ENCODE assay signal across 37 cellular contexts in genomic region chr4:52936729-52937128, GRCh38.
"Had no signal": no experiment of that assay in that cellular context is flagged by ENCODE, and none has a peak within 500 bp of the region (broad histone marks: within the 10 kb centered on the region; RNA-seq: fewer than 3 reads in every experiment).

No MANE protein-coding gene starts in this region.

- H3K9me3 Mint-ChIP-seq: activated B cell treated with CpG ODN at 0.5 μM for 24 hours; activated CD4-positive, alpha-beta memory T cell treated with anti-CD3 and anti-CD28 coated beads for 36 hours; activated CD4-positive, alpha-beta T cell treated with anti-CD3 and anti-CD28 coated beads, Interleukin-2, amount 10 ng/mL, durations not matched to agents 24 days and 14 days; activated CD8-positive, alpha-beta T cell treated with anti-CD3 and anti-CD28 coated beads for 36 hours; activated naive CD4-positive, alpha-beta T cell treated with anti-CD3 and anti-CD28 coated beads for 36 hours; activated naive CD8-positive, alpha-beta T cell treated with anti-CD3 and anti-CD28 coated beads for 36 hours; activated T-cell treated with anti-CD3 and anti-CD28 coated beads, Interleukin-2, amount 50 U/mL, for 4 hours; activated T-helper 1 cell treated with anti-CD3 and anti-CD28 coated beads, Interleukin-12 subunit alpha, Interleukin-12 subunit beta, Interleukin-2, Interleukin-4 antibody, amounts not matched to agents 30 ng/mL and 10 ng/mL and 1 ng/mL, durations not matched to agents 14 hours and 24 hours and 36 hours; activated T-helper 17 cell treated with anti-CD3 and anti-CD28 coated beads, Interleukin-2, amount 50 U/mL, for 72 hours; T-helper 1 cell treated with Interleukin-12 subunit alpha and Interleukin-12 subunit beta and Interleukin-4 antibody, amounts not matched to agents 30 μg/mL and 1 μg/mL, for 36 hours; T-helper 2 cell treated with Interferon-gamma antibody and Interleukin-4, amounts not matched to agents 5 μg/mL and 100 μg/mL, for 36 hours had no signal

- H3K27me3 Mint-ChIP-seq: activated B cell treated with CpG ODN at 0.5 μM for 24 hours; activated CD4-positive, alpha-beta memory T cell treated with anti-CD3 and anti-CD28 coated beads for 36 hours; activated CD4-positive, alpha-beta T cell treated with anti-CD3 and anti-CD28 coated beads, Interleukin-2, amount 10 ng/mL, durations not matched to agents 24 days and 14 days; activated CD8-positive, alpha-beta T cell treated with anti-CD3 and anti-CD28 coated beads for 36 hours; activated naive CD8-positive, alpha-beta T cell treated with anti-CD3 and anti-CD28 coated beads for 36 hours; activated T-helper 17 cell treated with anti-CD3 and anti-CD28 coated beads, Interleukin-2, amount 50 U/mL, for 72 hours had no signal

- H3K4me3 Mint-ChIP-seq: activated B cell treated with CpG ODN at 0.5 μM for 24 hours; activated CD4-positive, alpha-beta memory T cell treated with anti-CD3 and anti-CD28 coated beads for 36 hours; activated CD4-positive, alpha-beta T cell treated with anti-CD3 and anti-CD28 coated beads, Interleukin-2, amount 10 ng/mL, durations not matched to agents 24 days and 14 days; activated CD8-positive, alpha-beta T cell treated with anti-CD3 and anti-CD28 coated beads for 36 hours; activated naive CD4-positive, alpha-beta T cell treated with anti-CD3 and anti-CD28 coated beads for 36 hours; activated naive CD8-positive, alpha-beta T cell treated with anti-CD3 and anti-CD28 coated beads for 36 hours; activated T-cell treated with anti-CD3 and anti-CD28 coated beads, Interleukin-2, amount 50 U/mL, for 4 hours; activated T-cell treated with anti-CD3 and anti-CD28 coated beads, Interleukin-2, amount 50 U/mL, for 72 hours; activated T-helper 1 cell treated with anti-CD3 and anti-CD28 coated beads, Interleukin-12 subunit alpha, Interleukin-12 subunit beta, Interleukin-2, Interleukin-4 antibody, amounts not matched to agents 30 ng/mL and 10 ng/mL and 1 ng/mL, durations not matched to agents 14 hours and 24 hours and 36 hours; activated T-helper 17 cell treated with anti-CD3 and anti-CD28 coated beads, Interleukin-2, amount 50 U/mL, for 72 hours; T-helper 1 cell treated with Interleukin-12 subunit alpha and Interleukin-12 subunit beta and Interleukin-4 antibody, amounts not matched to agents 30 μg/mL and 1 μg/mL, for 36 hours; T-helper 2 cell treated with Interferon-gamma antibody and Interleukin-4, amounts not matched to agents 5 μg/mL and 100 μg/mL, for 36 hours had no signal

- H3K27me3 ChIP-seq: adrenal gland, body of pancreas, brain microvascular endothelial cell, breast epithelium had no signal

- H3K27ac Mint-ChIP-seq: activated B cell treated with CpG ODN at 0.5 μM for 24 hours; activated CD4-positive, alpha-beta memory T cell treated with anti-CD3 and anti-CD28 coated beads for 36 hours; activated CD4-positive, alpha-beta T cell treated with anti-CD3 and anti-CD28 coated beads, Interleukin-2, amount 10 ng/mL, durations not matched to agents 24 days and 14 days; activated CD8-positive, alpha-beta T cell treated with anti-CD3 and anti-CD28 coated beads for 36 hours; activated naive CD4-positive, alpha-beta T cell treated with anti-CD3 and anti-CD28 coated beads for 36 hours; activated naive CD4-positive, alpha-beta T cell treated with anti-CD3 and anti-CD28 coated beads, Interleukin-2, amount 50 U/mL, for 72 hours; activated naive CD8-positive, alpha-beta T cell treated with anti-CD3 and anti-CD28 coated beads for 36 hours; activated T-cell treated with anti-CD3 and anti-CD28 coated beads, Interleukin-2, amount 50 U/mL, for 72 hours; activated T-helper 1 cell treated with anti-CD3 and anti-CD28 coated beads, Interleukin-12 subunit alpha, Interleukin-12 subunit beta, Interleukin-2, Interleukin-4 antibody, amounts not matched to agents 30 ng/mL and 10 ng/mL and 1 ng/mL, durations not matched to agents 14 hours and 24 hours and 36 hours; activated T-helper 17 cell treated with anti-CD3 and anti-CD28 coated beads, Interleukin-2, amount 50 U/mL, for 72 hours; T-helper 1 cell treated with Interleukin-12 subunit alpha and Interleukin-12 subunit beta and Interleukin-4 antibody, amounts not matched to agents 30 μg/mL and 1 μg/mL, for 36 hours; T-helper 2 cell treated with Interferon-gamma antibody and Interleukin-4, amounts not matched to agents 5 μg/mL and 100 μg/mL, for 36 hours had no signal

- FAIRE-seq: astrocyte, TTC549 had no signal

- H3K36me3 ChIP-seq: adrenal gland, brain microvascular endothelial cell, breast epithelium had no signal

- H3K4me1 ChIP-seq: adrenal gland, breast epithelium had no signal

- DNase-seq: activated B cell treated with CpG ODN at 0.5 μM for 24 hours; activated CD4-positive, alpha-beta memory T cell treated with anti-CD3 and anti-CD28 coated beads for 36 hours; activated CD4-positive, alpha-beta T cell treated with anti-CD3 and anti-CD28 coated beads for 4 hours; activated CD4-positive, alpha-beta T cell treated with anti-CD3 and anti-CD28 coated beads, Interleukin-2, amount 10 ng/mL, durations not matched to agents 24 days and 14 days; activated CD4-positive, alpha-beta T cell treated with anti-CD3 and anti-CD28 coated beads, Interleukin-2, amount 50 U/mL, for 1 hour; activated CD4-positive, alpha-beta T cell treated with anti-CD3 and anti-CD28 coated beads, Interleukin-2, amount 50 U/mL, for 4 hours; activated CD4-positive, CD25-positive, alpha-beta regulatory T cell treated with anti-CD3 and anti-CD28 coated beads, Interleukin-2, amount 50 U/mL, for 72 hours; activated CD8-positive, alpha-beta memory T cell treated with anti-CD3 and anti-CD28 coated beads, Interleukin-2, amount 50 U/mL, for 4 hours; activated CD8-positive, alpha-beta T cell treated with anti-CD3 and anti-CD28 coated beads for 36 hours; activated effector memory CD4-positive, alpha-beta T cell treated with anti-CD3 and anti-CD28 coated beads, Interleukin-2, amount 50 U/mL, for 16 hours; activated gamma-delta T cell treated with Interleukin-2 at 50 U/mL for 16 hours; activated naive CD4-positive, alpha-beta T cell; activated naive CD4-positive, alpha-beta T cell treated with anti-CD3 and anti-CD28 coated beads for 36 hours; activated naive CD4-positive, alpha-beta T cell treated with anti-CD3 and anti-CD28 coated beads, Interleukin-2, amount 50 U/mL, for 16 hours; activated naive CD8-positive, alpha-beta T cell treated with anti-CD3 and anti-CD28 coated beads for 36 hours; activated T-cell treated with anti-CD3 and anti-CD28 coated beads for 4 hours; activated T-cell treated with anti-CD3 and anti-CD28 coated beads, Interleukin-2, amount 50 U/mL, for 1 hour; activated T-cell treated with anti-CD3 and anti-CD28 coated beads, Interleukin-2, amount 50 U/mL, for 4 hours; activated T-cell treated with anti-CD3 and anti-CD28 coated beads, Interleukin-2, amount 50 U/mL, for 72 hours; adrenal gland; amniotic stem cell; aorta; body of pancreas; brain microvascular endothelial cell; central memory CD4-positive, alpha-beta T cell; T-helper 1 cell; T-helper 2 cell; T-helper 9 cell had no signal

- H3K27ac ChIP-seq: adrenal gland, body of pancreas, brain microvascular endothelial cell, breast epithelium, VCaP had no signal

- H3K9me3 ChIP-seq: adrenal gland, body of pancreas, breast epithelium had no signal

- H3K4me1 Mint-ChIP-seq: activated B cell treated with CpG ODN at 0.5 μM for 24 hours had no signal

- H3K4me3 ChIP-seq: adrenal gland, body of pancreas, breast epithelium had no signal

- ATAC-seq: activated CD8-positive, alpha-beta T cell treated with anti-CD3 and anti-CD28 coated beads for 36 hours; activated naive CD4-positive, alpha-beta T cell treated with anti-CD3 and anti-CD28 coated beads, Interleukin-2, amount 50 U/mL, for 72 hours; activated T-cell treated with anti-CD3 and anti-CD28 coated beads, Interleukin-2, amount 50 U/mL, for 4 hours; activated T-cell treated with anti-CD3 and anti-CD28 coated beads, Interleukin-2, amount 50 U/mL, for 72 hours; activated T-helper 17 cell treated with anti-CD3 and anti-CD28 coated beads, Interleukin-2, amount 50 U/mL, for 72 hours; body of pancreas had no signal
